In the genomic region with DNA sequence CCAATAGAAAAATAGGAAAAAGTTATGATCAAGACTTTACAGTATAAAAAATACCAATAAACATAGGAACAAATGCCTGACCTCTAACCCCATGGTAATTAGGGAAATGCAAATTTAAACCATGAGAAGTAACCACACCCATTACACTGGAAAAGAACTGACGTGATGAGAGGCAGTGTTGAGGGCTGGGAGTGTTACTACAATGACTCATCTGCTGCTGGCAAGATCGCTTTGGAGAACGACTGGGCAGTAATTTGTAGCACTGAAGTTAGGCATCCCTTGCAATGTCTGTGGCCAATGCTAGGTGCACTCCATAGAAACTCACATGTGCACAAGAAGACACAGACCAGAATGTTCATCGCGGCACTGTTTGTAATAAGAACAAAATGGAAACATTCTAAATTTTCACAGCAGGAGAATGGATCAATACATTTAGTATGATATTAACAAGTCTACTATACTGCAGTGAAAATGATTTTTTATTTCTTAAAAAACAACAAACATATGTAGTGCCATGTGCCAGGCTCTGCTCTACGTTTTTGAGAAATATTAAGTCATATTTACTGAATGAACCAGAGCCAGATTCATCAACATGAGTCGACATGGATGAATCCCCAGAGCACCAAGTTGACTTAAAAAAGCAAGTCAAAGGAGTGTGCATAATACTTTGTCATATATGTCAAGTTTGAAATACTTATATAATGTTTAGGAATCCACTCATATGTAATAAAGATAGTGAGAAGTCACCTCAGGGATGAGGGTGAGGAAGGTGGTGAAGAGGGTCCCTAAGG, we compare ENCODE assay signal across 9 cellular contexts. TPM values are rescaled to one million over a fixed set of nuclear protein-coding genes. Genes with fewer than 3 reads are reported as not detected.
DNase-seq lines count a peak whose midpoint lies in the region; ATAC-seq and TF ChIP-seq lines count a peak whose summit lies in the region.
"Had no signal": no experiment of that assay in that cellular context is flagged by ENCODE, and none has a peak within 500 bp of the region (broad histone marks: within the 10 kb centered on the region; RNA-seq: fewer than 3 reads in every experiment).

No MANE protein-coding gene starts in this region.

- no peaks in the 10 kb centered on the region for H3K36me3 ChIP-seq in CD8-positive, alpha-beta memory T cell (ENCODE audit: insufficient read depth, low read length)
- H3K36me3 ChIP-seq: BLaER1 treated with 17β-estradiol and CSF1 and Interleukin-3, amounts not matched to agents 10 nM and 100 nM had no signal

- TF ChIP-seq CTCF in retinal pigment epithelial cell (conservative IDR thresholded peaks at IDR 0.05; ENCODE audit: low read depth, low read length), result no peak

- H3K27ac ChIP-seq in CD8-positive, alpha-beta memory T cell (ENCODE audit: low read depth, low read length), result no peak overlapping the region

- H3K4me1 ChIP-seq in CD8-positive, alpha-beta memory T cell (ENCODE audit: insufficient read depth, low read length), result peaks cover 8% of the 10 kb centered on the region

- no peak overlapping the region for H3K4me3 Mint-ChIP-seq in effector memory CD8-positive, alpha-beta T cell
- no peak overlapping the region for H3K4me3 Mint-ChIP-seq in T-helper 17 cell
- peak overlapping the region in 1 of 7 donors; percentile 6 for H3K4me3 Mint-ChIP-seq in CD8-positive, alpha-beta memory T cell

- no peak for DNase-seq in activated CD4-positive, CD25-positive, alpha-beta regulatory T cell (lab: John Stamatoyannopoulos, UW)
- DNase-seq in NOMO-1 (lab: John Stamatoyannopoulos, UW; ENCODE audit: unreplicated experiment in 2 of 2), result peak; percentile 72 to 93
- no peak for DNase-seq in effector memory CD8-positive, alpha-beta T cell
- DNase-seq in retinal pigment epithelial cell (ENCODE audit: low read depth), result peak; percentile 14
- no peak for DNase-seq in T-helper 17 cell
- no peak for DNase-seq in CD8-positive, alpha-beta memory T cell
- no peak for DNase-seq in activated effector memory CD4-positive, alpha-beta T cell treated with Interleukin-2 at 50 U/mL for 16 hours

- no peaks in the 10 kb centered on the region for H3K36me3 Mint-ChIP-seq in effector memory CD8-positive, alpha-beta T cell (ENCODE audit: insufficient read depth)
- H3K36me3 Mint-ChIP-seq in T-helper 17 cell (ENCODE audit: low read depth), result peaks cover 3% of the 10 kb centered on the region
- peaks cover 0 to 1% (median 0%) of the 10 kb centered on the region in 3 donors for H3K36me3 Mint-ChIP-seq in CD8-positive, alpha-beta memory T cell

- peaks cover 15% of the 10 kb centered on the region for H3K27me3 ChIP-seq in CD8-positive, alpha-beta memory T cell (ENCODE audit: insufficient read depth, low read length, poor library complexity, severe bottlenecking)

- peak; percentile 58 to 65 for ATAC-seq in activated CD4-positive, CD25-positive, alpha-beta regulatory T cell treated with anti-CD3 and anti-CD28 coated beads, Interleukin-2, amount 50 U/mL, for 24 hours
- ATAC-seq in effector memory CD8-positive, alpha-beta T cell (replicated peaks), result peak; percentile 32
- no peak for ATAC-seq in T-helper 17 cell

- H3K27ac Mint-ChIP-seq in effector memory CD8-positive, alpha-beta T cell, result no peak overlapping the region
- H3K27ac Mint-ChIP-seq in T-helper 17 cell, result no peak overlapping the region
- no peak overlapping the region for H3K27ac Mint-ChIP-seq in CD8-positive, alpha-beta memory T cell

- POLR2A ChIA-PET in CD8-positive, alpha-beta memory T cell (lab: Charles Lee), result no interaction called here

- H3K9me3 ChIP-seq in T-helper 17 cell (ENCODE audit: control insufficient read depth, low read length, poor library complexity, severe bottlenecking), result no peaks in the 10 kb centered on the region
- H3K9me3 ChIP-seq in CD8-positive, alpha-beta memory T cell (ENCODE audit: low read length), result no peaks in the 10 kb centered on the region
- H3K9me3 ChIP-seq: BLaER1 treated with 17β-estradiol and CSF1 and Interleukin-3, amounts not matched to agents 10 nM and 100 nM had no signal

- peaks cover 72% of the 10 kb centered on the region in 2 donors for H3K27me3 Mint-ChIP-seq in effector memory CD8-positive, alpha-beta T cell
- H3K27me3 Mint-ChIP-seq in T-helper 17 cell, result peaks cover 58% of the 10 kb centered on the region
- H3K27me3 Mint-ChIP-seq in CD8-positive, alpha-beta memory T cell, result peaks cover 37 to 63% of the 10 kb centered on the region in 2 donors

- CTCF ChIA-PET in CD8-positive, alpha-beta memory T cell (lab: Charles Lee), result interaction anchor here (2.3 kb wide), 1 partner anchor 10 kb away, joined by 14 read pairs; no protein-coding TSS in a partner anchor

- no peak overlapping the region for H3K4me3 ChIP-seq in retinal pigment epithelial cell (ENCODE audit: low read length)
- H3K4me3 ChIP-seq in CD8-positive, alpha-beta memory T cell (ENCODE audit: low read length), result no peak overlapping the region

- H3K4me1 Mint-ChIP-seq in effector memory CD8-positive, alpha-beta T cell (ENCODE audit: low read depth in 2 of 2), result peaks cover 5 to 7% of the 10 kb centered on the region in 2 donors
- peaks cover 6% of the 10 kb centered on the region for H3K4me1 Mint-ChIP-seq in T-helper 17 cell
- H3K4me1 Mint-ChIP-seq in CD8-positive, alpha-beta memory T cell, result peaks cover 7 to 14% (median 10%) of the 10 kb centered on the region in 3 donors

- H3K9me3 Mint-ChIP-seq in effector memory CD8-positive, alpha-beta T cell, result no peaks in the 10 kb centered on the region
- no peaks in the 10 kb centered on the region for H3K9me3 Mint-ChIP-seq in CD8-positive, alpha-beta memory T cell

RNA-seq across cellular contexts. Expression of a gene that starts 37.6 kb away (rescaled TPM):
- total RNA-seq in T-helper 17 cell, result under 1 TPM in 1 of 2 donors, not detected in 1; 0.35 TPM
- under 1 TPM in 1 of 2 experiments, not detected in 1; 0.04 TPM for total RNA-seq in CD8-positive, alpha-beta memory T cell
- 0.31 TPM for polyA plus RNA-seq in CD8-positive, alpha-beta memory T cell

Comparison
In these comparisons a context has a peak if more than half of its experiments do, and no peak if none do; other contexts are left out.
1. DNase-seq: peak in NOMO-1 (2 of 2) and retinal pigment epithelial cell (single experiment); none in activated CD4-positive, CD25-positive, alpha-beta regulatory T cell (0 of 4), effector memory CD8-positive, alpha-beta T cell (0 of 3), T-helper 17 cell (0 of 3), CD8-positive, alpha-beta memory T cell (0 of 5) and activated effector memory CD4-positive, alpha-beta T cell treated with Interleukin-2 at 50 U/mL for 16 hours (single experiment).